ENCODE assay signal across 8 cellular contexts in genomic region chr12:8948711-8949524, GRCh38. TPM values are rescaled to one million over a fixed set of nuclear protein-coding genes. Genes with fewer than 3 reads are reported as not detected.
A peak's percentile ranks its signal among the peaks of the same experiment; 100 is the strongest.
DNase-seq lines count a peak whose midpoint lies in the region; ATAC-seq, FAIRE-seq and TF ChIP-seq lines count a peak whose summit lies in the region.

No MANE protein-coding gene starts in this region.

- peak; percentile 36 for ATAC-seq in activated B cell treated with CpG ODN at 0.5 μM for 24 hours (ENCODE audit: low read depth)

- H3K27me3 Mint-ChIP-seq in activated CD4-positive, alpha-beta T cell treated with anti-CD3 and anti-CD28 coated beads, Interleukin-2, amount 10 ng/mL, durations not matched to agents 24 days and 14 days = no peaks in the 10 kb centered on the region
- H3K27me3 Mint-ChIP-seq in activated B cell treated with CpG ODN at 0.5 μM for 24 hours (no peaks in the 10 kb centered on the region), neural crest cell (ENCODE audit: low read depth) (no peaks in the 10 kb centered on the region)

- CTCF ChIA-PET in activated B cell treated with CpG ODN at 0.5 μM for 24 hours (lab: Charles Lee) = interaction anchor here (1.0 to 3.1 kb wide), 5 partner anchors 33 to 89 kb away, joined by 3 to 20 read pairs (median 5); partner anchors contain the start of gene PHC1

- peaks cover 43% of the 10 kb centered on the region for H3K4me1 Mint-ChIP-seq in activated CD4-positive, alpha-beta T cell treated with anti-CD3 and anti-CD28 coated beads, Interleukin-2, amount 10 ng/mL, durations not matched to agents 24 days and 14 days
- H3K4me1 Mint-ChIP-seq in activated B cell treated with CpG ODN at 0.5 μM for 24 hours = peaks cover 50% of the 10 kb centered on the region
- H3K4me1 Mint-ChIP-seq in neural crest cell = peaks cover 41% of the 10 kb centered on the region

- H3K9me3 Mint-ChIP-seq in activated CD4-positive, alpha-beta T cell treated with anti-CD3 and anti-CD28 coated beads, Interleukin-2, amount 10 ng/mL, durations not matched to agents 24 days and 14 days = peaks cover 9% of the 10 kb centered on the region
- H3K9me3 Mint-ChIP-seq in activated B cell treated with CpG ODN at 0.5 μM for 24 hours (no peaks in the 10 kb centered on the region), neural crest cell (peaks cover 7% of the 10 kb centered on the region)

- H3K27ac Mint-ChIP-seq in activated CD4-positive, alpha-beta T cell treated with anti-CD3 and anti-CD28 coated beads, Interleukin-2, amount 10 ng/mL, durations not matched to agents 24 days and 14 days = peak overlapping the region; percentile 93
- H3K27ac Mint-ChIP-seq in activated B cell treated with CpG ODN at 0.5 μM for 24 hours (peak overlapping the region; percentile 95), neural crest cell (ENCODE audit: unreplicated experiment) (peak overlapping the region; percentile 90)

- no peak for FAIRE-seq in H54 (lab: Jason Lieb, UNC)

- peak overlapping the region; percentile 98 for H3K4me3 Mint-ChIP-seq in activated CD4-positive, alpha-beta T cell treated with anti-CD3 and anti-CD28 coated beads, Interleukin-2, amount 10 ng/mL, durations not matched to agents 24 days and 14 days
- H3K4me3 Mint-ChIP-seq in activated B cell treated with CpG ODN at 0.5 μM for 24 hours = peak overlapping the region; percentile 99
- H3K4me3 Mint-ChIP-seq in neural crest cell = peak overlapping the region; percentile 99

- intact Hi-C loops in activated CD4-positive, alpha-beta T cell treated with anti-CD3 and anti-CD28 coated beads, Interleukin-2, amount 10 ng/mL, durations not matched to agents 24 days and 14 days (cut with micrococcal nuclease) = loop anchor here (1.0 to 5.0 kb wide), 3 partner anchors 34 to 252 kb away; partner anchors contain the start of genes PHC1 and RIMKLB
- intact Hi-C loops in activated B cell treated with CpG ODN at 0.5 μM for 24 hours (cut with micrococcal nuclease) = loop anchor here (1.0 to 2.0 kb wide), 3 partner anchors 35 to 252 kb away; partner anchors contain the start of genes PHC1 and RIMKLB

- no peak for TF ChIP-seq POLR2A in H54 (IDR thresholded peaks at IDR 0.05; ENCODE audit: low read depth, low read length)

- peak; percentile 73 for DNase-seq in activated CD4-positive, alpha-beta T cell treated with anti-CD3 and anti-CD28 coated beads, Interleukin-2, amount 10 ng/mL, durations not matched to agents 24 days and 14 days
- no peak for DNase-seq in activated CD4-positive, alpha-beta T cell treated with anti-CD3 and anti-CD28 coated beads for 48 hours
- DNase-seq in H54 (ENCODE audit: insufficient read length, low spot score) = peak; percentile 12
- DNase-seq in Kasumi-1 (lab: John Stamatoyannopoulos, UW) = peak; percentile 42 to 50
- peak; percentile 24 for DNase-seq in activated B cell treated with CpG ODN at 0.5 μM for 24 hours
- DNase-seq in fibroblast of peridontal ligament (ENCODE audit: extremely low read depth) = peak; percentile 36
- no peak for DNase-seq in neural crest cell (ENCODE audit: low read depth, low spot score)
- no peak for DNase-seq in NCI-H1048 (lab: John Stamatoyannopoulos, UW)

- peaks cover 39% of the 10 kb centered on the region for H3K36me3 Mint-ChIP-seq in activated CD4-positive, alpha-beta T cell treated with anti-CD3 and anti-CD28 coated beads, Interleukin-2, amount 10 ng/mL, durations not matched to agents 24 days and 14 days (ENCODE audit: low read depth)
- peaks cover 46% of the 10 kb centered on the region for H3K36me3 Mint-ChIP-seq in activated B cell treated with CpG ODN at 0.5 μM for 24 hours (ENCODE audit: low read depth)
- H3K36me3 Mint-ChIP-seq in neural crest cell (ENCODE audit: low read depth) = peaks cover 12% of the 10 kb centered on the region

- POLR2A ChIA-PET in activated B cell treated with CpG ODN at 0.5 μM for 24 hours (lab: Charles Lee) = interaction anchor here (0.6 to 1.9 kb wide), 10 partner anchors 9 to 1416 kb away, joined by 3 to 8 read pairs (median 5); partner anchors contain the start of genes PHC1 and RIMKLB

- TF ChIP-seq CTCF in activated B cell treated with CpG ODN at 0.5 μM for 24 hours (IDR thresholded peaks at IDR 0.05) (no peak), neural crest cell (conservative IDR thresholded peaks at IDR 0.05) (no peak)

RNA-seq across cellular contexts. Expression of gene M6PR, which starts 0.5 kb away (rescaled TPM):
- 160 and 167 TPM in 2 replicates for total RNA-seq in activated CD4-positive, alpha-beta T cell treated with anti-CD3 and anti-CD28 coated beads, Interleukin-2, amount 10 ng/mL, durations not matched to agents 24 days and 14 days
- 202 and 229 TPM in 2 replicates for total RNA-seq in activated B cell treated with CpG ODN at 0.5 μM for 24 hours
- 143 and 151 TPM in 2 replicates for total RNA-seq in neural crest cell

RNA-seq across cellular contexts. Expression of gene PHC1, which starts 34.6 kb away (rescaled TPM):
- total RNA-seq in activated CD4-positive, alpha-beta T cell treated with anti-CD3 and anti-CD28 coated beads, Interleukin-2, amount 10 ng/mL, durations not matched to agents 24 days and 14 days = 7.9 and 8.7 TPM in 2 replicates
- total RNA-seq in activated B cell treated with CpG ODN at 0.5 μM for 24 hours (45.8 and 46.0 TPM in 2 replicates), neural crest cell (108 and 111 TPM in 2 replicates)

RNA-seq across cellular contexts. Expression of gene KLRG1, which starts 40.4 kb away (rescaled TPM):
- total RNA-seq in activated CD4-positive, alpha-beta T cell treated with anti-CD3 and anti-CD28 coated beads, Interleukin-2, amount 10 ng/mL, durations not matched to agents 24 days and 14 days = 0.71 and 0.84 TPM in 2 replicates
- total RNA-seq in activated B cell treated with CpG ODN at 0.5 μM for 24 hours (1.9 and 3.1 TPM in 2 replicates), neural crest cell (5.8 and 7.0 TPM in 2 replicates)

Comparison
In these comparisons a context has a peak if more than half of its experiments do, and no peak if none do; other contexts are left out.
1. DNase-seq: peak in activated CD4-positive, alpha-beta T cell treated with anti-CD3 and anti-CD28 coated beads, Interleukin-2, amount 10 ng/mL, durations not matched to agents 24 days and 14 days (single experiment), H54 (single experiment), Kasumi-1 (2 of 2), activated B cell treated with CpG ODN at 0.5 μM for 24 hours (single experiment) and fibroblast of peridontal ligament (single experiment); none in activated CD4-positive, alpha-beta T cell treated with anti-CD3 and anti-CD28 coated beads for 48 hours (single experiment), neural crest cell (single experiment) and NCI-H1048 (single experiment).
2. Peak in every context shown above with its lines, with median percentiles within 50 percentile points of each other: H3K27ac Mint-ChIP-seq and H3K4me3 Mint-ChIP-seq.